Comparison of ENCODE assay signal across 27 cellular contexts in genomic region chr7:47649901-47650300, GRCh38.
"Had no signal": no experiment of that assay in that cellular context is flagged by ENCODE, and none has a peak within 500 bp of the region (broad histone marks: within the 10 kb centered on the region; RNA-seq: fewer than 3 reads in every experiment).

No MANE protein-coding gene starts in this region.

- H3K4me3 Mint-ChIP-seq: activated naive CD8-positive, alpha-beta T cell; nephron progenitor cell; stimulated activated memory B cell treated with anti-CD40 and anti-IgM and Interleukin-4, amounts not matched to agents 10 μg/mL and 1 μg/mL and 100 μg/mL, for 72 hours had no signal

- H3K9me3 Mint-ChIP-seq: stimulated activated memory B cell treated with anti-CD40 and anti-IgM and Interleukin-4, amounts not matched to agents 10 μg/mL and 1 μg/mL and 100 μg/mL, for 72 hours had no signal

- H3K4me3 ChIP-seq: body of pancreas, colonic mucosa, left lung, lower lobe of right lung, mucosa of descending colon, pancreas, prostate gland, smooth muscle cell, stomach, thyroid gland, upper lobe of right lung had no signal

- H3K36me3 Mint-ChIP-seq: stimulated activated memory B cell treated with anti-CD40 and anti-IgM and Interleukin-4, amounts not matched to agents 10 μg/mL and 1 μg/mL and 100 μg/mL, for 72 hours had no signal

- H3K4me2 ChIP-seq: smooth muscle cell had no signal

- DNase-seq: activated CD4-positive, alpha-beta T cell treated with anti-CD3 and anti-CD28 coated beads for 4 hours; activated CD4-positive, alpha-beta T cell treated with anti-CD3 and anti-CD28 coated beads, Interleukin-2, amount 50 U/mL, for 4 hours; activated effector memory CD4-positive, alpha-beta T cell treated with Interleukin-2 at 50 U/mL for 16 hours; activated naive CD4-positive, alpha-beta T cell treated with Interleukin-2 at 50 U/mL for 16 hours; anterior cingulate cortex; body of pancreas; colonic mucosa; effector CD8-positive, alpha-beta T cell; left lung; lower lobe of right lung; mesendoderm; mucosa of descending colon; nephron progenitor cell; pancreas; stimulated activated CD4-positive, alpha-beta T cell treated with anti-CD3 and anti-CD28 coated beads, Interleukin-1b, Interleukin-23, amount 100 ng/mL, for 48 hours; stimulated activated CD4-positive, alpha-beta T cell treated with anti-CD3 and anti-CD28 coated beads, Interleukin-4, amount 100 ng/mL, for 4 hours; stimulated activated CD8-positive, alpha-beta memory T cell treated with anti-CD3 and anti-CD28 coated beads, Interleukin-4, amount 100 ng/mL, for 48 hours; stomach; thyroid gland; upper lobe of right lung had no signal

- H3K27me3 ChIP-seq: body of pancreas, colonic mucosa, left lung, pancreas, stomach, thyroid gland, upper lobe of right lung had no signal

- H3K36me3 ChIP-seq: colonic mucosa, left lung, lower lobe of right lung, pancreas, prostate gland, stomach, thyroid gland, upper lobe of right lung had no signal

- H3K4me1 ChIP-seq: colonic mucosa, pancreas, prostate gland had no signal

- H3K27me3 Mint-ChIP-seq: activated naive CD8-positive, alpha-beta T cell; stimulated activated memory B cell treated with anti-CD40 and anti-IgM and Interleukin-4, amounts not matched to agents 10 μg/mL and 1 μg/mL and 100 μg/mL, for 72 hours had no signal

- H3K27ac Mint-ChIP-seq: activated naive CD8-positive, alpha-beta T cell; nephron progenitor cell; stimulated activated memory B cell treated with anti-CD40 and anti-IgM and Interleukin-4, amounts not matched to agents 10 μg/mL and 1 μg/mL and 100 μg/mL, for 72 hours had no signal

- H3K27ac ChIP-seq: body of pancreas, colonic mucosa, epithelial cell of prostate, left lung, lower lobe of right lung, pancreas, prostate gland, stomach, thyroid gland, upper lobe of right lung had no signal

- H3K9me3 ChIP-seq: body of pancreas, colonic mucosa, left lung, lower lobe of right lung, mucosa of descending colon, pancreas, prostate gland, stomach, thyroid gland, upper lobe of right lung had no signal

- FAIRE-seq: endometrium, frontal cortex, pancreas had no signal

- ATAC-seq: body of pancreas; left lung; lower lobe of right lung; mucosa of descending colon; pancreas; stimulated activated memory B cell treated with anti-CD40 and anti-IgM and Interleukin-4, amounts not matched to agents 10 μg/mL and 1 μg/mL and 100 μg/mL, for 72 hours; upper lobe of right lung had no signal
